Comparison of ENCODE assay signal across 11 cellular contexts in genomic region chr4:168907119-168907698, GRCh38.
A peak's percentile ranks its signal among the peaks of the same experiment; 100 is the strongest.
DNase-seq lines count a peak whose midpoint lies in the region; ATAC-seq and TF ChIP-seq lines count a peak whose summit lies in the region.
"Had no signal": no experiment of that assay in that cellular context is flagged by ENCODE, and none has a peak within 500 bp of the region (broad histone marks: within the 10 kb centered on the region; RNA-seq: fewer than 3 reads in every experiment).

No MANE protein-coding gene starts in this region.

- H3K9me3 ChIP-seq in trophoblast cell (ENCODE audit: insufficient read depth, low read depth, low read length), result no peaks in the 10 kb centered on the region
- H3K9me3 ChIP-seq: BLaER1 had no signal

- DNase-seq in AG10803 (ENCODE audit: low read depth) (peak; percentile 72), RPMI7951 (ENCODE audit: low read depth) (peak; percentile 88), Right ventricle myocardium superior (peak; percentile 49), trophoblast cell (no peak), GM13976 (ENCODE audit: low spot score) (no peak), hippocampal formation (lab: John Stamatoyannopoulos, UW) (no peak), medulla oblongata (ENCODE audit: extremely low spot score) (no peak)
- DNase-seq: activated CD4-positive, alpha-beta T cell treated with anti-CD3 and anti-CD28 coated beads, Interleukin-2, amount 50 U/mL, for 1 hour; NCI-H187 treated with DMSO at 0.1 percent for 48 hours had no signal

- WGBS in trophoblast cell (ENCODE audit: extremely low coverage, insufficient coverage, insufficient read length), result no CpG with 5 or more reads among the region's 2 CpGs

- H3K36me3 ChIP-seq in trophoblast cell (ENCODE audit: control insufficient read depth in 1 of 2, insufficient read depth in 2 of 2, low read length in 2 of 2), result peaks cover 19 to 32% of the 10 kb centered on the region in 2 experiments
- H3K36me3 ChIP-seq: BLaER1 had no signal

- intact Hi-C loops in Right ventricle myocardium superior (cut with DNase I), result no loop called here

- H2AK5ac ChIP-seq in trophoblast cell (ENCODE audit: low read length), result no peak overlapping the region

- no peak overlapping the region for H3K23ac ChIP-seq in trophoblast cell (ENCODE audit: low read length)

- no peak overlapping the region for H4K12ac ChIP-seq in trophoblast cell (ENCODE audit: low read depth, low read length)

- H3K14ac ChIP-seq in trophoblast cell (ENCODE audit: low read length), result no peak overlapping the region

- no peak overlapping the region for H2BK120ac ChIP-seq in trophoblast cell (ENCODE audit: insufficient read depth, low read length, poor library complexity)

- no peak overlapping the region for H3K4ac ChIP-seq in trophoblast cell (ENCODE audit: low read depth, low read length)

- no peak overlapping the region for H3K9ac ChIP-seq in trophoblast cell (ENCODE audit: low read length)
- H3K9ac ChIP-seq: BLaER1 had no signal

- TF ChIP-seq CTCF in AG10803 (conservative IDR thresholded peaks at IDR 0.05; ENCODE audit: low read length), result no peak
- TF ChIP-seq CTCF in GM13976 (IDR thresholded peaks at IDR 0.05; ENCODE audit: borderline replicate concordance, control extremely low read depth, extremely low read depth, insufficient read depth, missing control alignments), result no peak

- H2AFZ ChIP-seq in trophoblast cell (ENCODE audit: insufficient read depth, low read length, poor library complexity), result no peak overlapping the region

- ATAC-seq in Right ventricle myocardium superior (ENCODE audit: poor library complexity) (peak; percentile 40), GM19351 (IDR thresholded peaks at IDR 0.05; ENCODE audit: unreplicated experiment) (no peak)

- no peak overlapping the region for H2BK12ac ChIP-seq in trophoblast cell (ENCODE audit: low read length)

- no peaks in the 10 kb centered on the region for H3K27me3 ChIP-seq in trophoblast cell (ENCODE audit: insufficient read depth, low read length)
- H3K27me3 ChIP-seq: BLaER1 had no signal

- H3K79me1 ChIP-seq in trophoblast cell (ENCODE audit: low read length), result no peaks in the 10 kb centered on the region

- H3K18ac ChIP-seq in trophoblast cell (ENCODE audit: low read length), result peak overlapping the region; percentile 1

- in situ Hi-C loops in GM13976 (cut with MboI; ENCODE audit: low sequenced_read_pairs, unreplicated experiment), result loop anchor here (25.0 kb wide), 2 partner anchors 395 to 720 kb away; no protein-coding TSS in a partner anchor

- H3K27ac ChIP-seq in trophoblast cell (ENCODE audit: low read depth, low read length), result peak overlapping the region; percentile 26
- H3K27ac ChIP-seq: BLaER1 had no signal

- H3K4me3 ChIP-seq in AG10803 (ENCODE audit: low read length) (no peak overlapping the region), trophoblast cell (ENCODE audit: low read depth, low read length) (no peak overlapping the region)
- H3K4me3 ChIP-seq: BLaER1 had no signal

- no peaks in the 10 kb centered on the region for H3K79me2 ChIP-seq in trophoblast cell (ENCODE audit: control insufficient read depth, insufficient read depth, low read length, poor library complexity)

- no peak overlapping the region for H2BK5ac ChIP-seq in trophoblast cell (ENCODE audit: low read depth, low read length, poor library complexity)

- H3K4me2 ChIP-seq in trophoblast cell (ENCODE audit: low read length), result no peak overlapping the region
- H3K4me2 ChIP-seq: BLaER1 had no signal

- no peak overlapping the region for H4K91ac ChIP-seq in trophoblast cell (ENCODE audit: low read depth, low read length)

- H3K4me1 ChIP-seq in trophoblast cell (ENCODE audit: control insufficient read depth in 1 of 2, insufficient read depth in 2 of 2, low read length in 2 of 2), result peaks cover 3 to 5% of the 10 kb centered on the region in 2 experiments
- H3K4me1 ChIP-seq: BLaER1 had no signal

- no peak overlapping the region for H4K8ac ChIP-seq in trophoblast cell (ENCODE audit: low read depth, low read length)

Comparison
In these comparisons a context has a peak if more than half of its experiments do, and no peak if none do; other contexts are left out.
1. DNase-seq: peak in AG10803 (single experiment), RPMI7951 (single experiment) and Right ventricle myocardium superior (single experiment); none in trophoblast cell (0 of 2), GM13976 (single experiment), hippocampal formation (0 of 2) and medulla oblongata (single experiment).